In the genomic region with DNA sequence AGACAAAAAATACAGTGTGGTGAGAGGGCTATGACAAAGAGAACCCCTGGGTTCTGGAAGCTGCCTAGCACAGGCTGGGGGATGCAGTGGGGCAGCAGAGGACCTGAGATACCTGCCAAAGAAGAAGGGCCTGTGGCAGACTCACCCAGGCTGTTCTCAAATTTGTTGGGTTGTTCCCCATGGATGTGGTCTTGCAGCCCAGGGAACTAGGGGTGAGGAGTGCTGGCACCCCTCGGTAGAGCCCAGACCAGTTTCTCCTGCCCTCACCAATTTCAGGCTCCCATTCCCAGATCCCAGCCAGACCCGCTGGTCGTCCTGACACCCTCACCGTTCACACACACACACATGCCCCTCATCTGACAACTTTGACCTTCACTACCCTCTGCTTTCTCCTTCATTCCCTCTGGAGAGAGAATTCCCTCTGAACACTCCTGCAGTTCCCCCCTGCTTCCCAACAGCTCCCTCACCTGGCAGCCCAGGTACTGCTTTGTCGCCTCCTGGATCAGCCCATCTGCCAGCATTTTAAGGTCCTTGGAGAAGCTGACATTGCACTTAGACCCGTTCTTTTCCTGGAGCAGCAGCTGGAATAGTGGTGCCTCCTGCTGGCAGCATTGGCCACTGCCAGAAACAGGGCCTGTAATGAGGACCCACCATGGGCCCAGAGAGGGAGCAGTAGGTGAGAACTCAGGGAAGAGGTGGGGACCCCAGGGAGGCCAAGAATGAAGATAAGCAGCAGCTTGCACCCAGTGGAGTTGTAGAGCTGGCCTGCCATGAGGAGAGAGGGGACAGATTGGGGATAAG, we compare ENCODE assay signal across 1 cellular context.
TF ChIP-seq lines count a peak whose summit lies in the region.

No MANE protein-coding gene starts in this region.

TF ChIP-seq in HepG2, 621 proteins besides CTCF, POLR2A, EP300 and RAD21 (continued from another document and continues in another):
- TF ChIP-seq, protein P1, sequence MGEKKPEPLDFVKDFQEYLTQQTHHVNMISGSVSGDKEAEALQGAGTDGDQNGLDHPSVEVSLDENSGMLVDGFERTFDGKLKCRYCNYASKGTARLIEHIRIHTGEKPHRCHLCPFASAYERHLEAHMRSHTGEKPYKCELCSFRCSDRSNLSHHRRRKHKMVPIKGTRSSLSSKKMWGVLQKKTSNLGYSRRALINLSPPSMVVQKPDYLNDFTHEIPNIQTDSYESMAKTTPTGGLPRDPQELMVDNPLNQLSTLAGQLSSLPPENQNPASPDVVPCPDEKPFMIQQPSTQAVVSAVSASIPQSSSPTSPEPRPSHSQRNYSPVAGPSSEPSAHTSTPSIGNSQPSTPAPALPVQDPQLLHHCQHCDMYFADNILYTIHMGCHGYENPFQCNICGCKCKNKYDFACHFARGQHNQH (CRISPR knock-in tag; IDR thresholded peaks at IDR 0.05): peak; percentile 63; the same call in 1 of the 2 replicates
- TF ChIP-seq ZNF672 (CRISPR knock-in tag; IDR thresholded peaks at IDR 0.05): no peak
- TF ChIP-seq, protein P2, sequence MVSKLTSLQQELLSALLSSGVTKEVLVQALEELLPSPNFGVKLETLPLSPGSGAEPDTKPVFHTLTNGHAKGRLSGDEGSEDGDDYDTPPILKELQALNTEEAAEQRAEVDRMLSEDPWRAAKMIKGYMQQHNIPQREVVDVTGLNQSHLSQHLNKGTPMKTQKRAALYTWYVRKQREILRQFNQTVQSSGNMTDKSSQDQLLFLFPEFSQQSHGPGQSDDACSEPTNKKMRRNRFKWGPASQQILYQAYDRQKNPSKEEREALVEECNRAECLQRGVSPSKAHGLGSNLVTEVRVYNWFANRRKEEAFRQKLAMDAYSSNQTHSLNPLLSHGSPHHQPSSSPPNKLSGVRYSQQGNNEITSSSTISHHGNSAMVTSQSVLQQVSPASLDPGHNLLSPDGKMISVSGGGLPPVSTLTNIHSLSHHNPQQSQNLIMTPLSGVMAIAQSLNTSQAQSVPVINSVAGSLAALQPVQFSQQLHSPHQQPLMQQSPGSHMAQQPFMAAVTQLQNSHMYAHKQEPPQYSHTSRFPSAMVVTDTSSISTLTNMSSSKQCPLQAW (CRISPR knock-in tag; IDR thresholded peaks at IDR 0.05): peak; percentile 59; the same call in 1 of the 2 replicates
- TF ChIP-seq ZNF274 (CRISPR knock-in tag; IDR thresholded peaks at IDR 0.05): no peak
- TF ChIP-seq EED (CRISPR knock-in tag; IDR thresholded peaks at IDR 0.05): no peak
- no peak for TF ChIP-seq ZBTB7A (CRISPR knock-in tag; IDR thresholded peaks at IDR 0.05)
- TF ChIP-seq, protein P3, sequence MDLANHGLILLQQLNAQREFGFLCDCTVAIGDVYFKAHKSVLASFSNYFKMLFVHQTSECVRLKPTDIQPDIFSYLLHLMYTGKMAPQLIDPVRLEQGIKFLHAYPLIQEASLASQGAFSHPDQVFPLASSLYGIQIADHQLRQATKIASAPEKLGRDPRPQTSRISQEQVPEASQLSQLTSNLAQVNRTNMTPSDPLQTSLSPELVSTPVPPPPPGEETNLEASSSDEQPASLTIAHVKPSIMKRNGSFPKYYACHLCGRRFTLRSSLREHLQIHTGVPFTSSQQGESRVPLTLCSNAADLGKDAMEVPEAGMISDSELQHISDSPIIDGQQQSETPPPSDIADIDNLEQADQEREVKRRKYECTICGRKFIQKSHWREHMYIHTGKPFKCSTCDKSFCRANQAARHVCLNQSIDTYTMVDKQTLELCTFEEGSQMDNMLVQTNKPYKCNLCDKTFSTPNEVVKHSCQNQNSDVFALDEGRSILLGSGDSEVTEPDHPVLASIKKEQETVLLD (CRISPR knock-in tag; IDR thresholded peaks at IDR 0.05; ENCODE audit: low read depth): no peak
- no peak for TF ChIP-seq MTF1 (CRISPR knock-in tag; IDR thresholded peaks at IDR 0.05)
- TF ChIP-seq ZNF549 (CRISPR knock-in tag; IDR thresholded peaks at IDR 0.05): no peak
- no peak for TF ChIP-seq ZNF441 (CRISPR knock-in tag; IDR thresholded peaks at IDR 0.05; ENCODE audit: borderline replicate concordance)
- peak; percentile 58 for TF ChIP-seq GATAD2A (CRISPR knock-in tag; IDR thresholded peaks at IDR 0.05)
- TF ChIP-seq, protein P4, sequence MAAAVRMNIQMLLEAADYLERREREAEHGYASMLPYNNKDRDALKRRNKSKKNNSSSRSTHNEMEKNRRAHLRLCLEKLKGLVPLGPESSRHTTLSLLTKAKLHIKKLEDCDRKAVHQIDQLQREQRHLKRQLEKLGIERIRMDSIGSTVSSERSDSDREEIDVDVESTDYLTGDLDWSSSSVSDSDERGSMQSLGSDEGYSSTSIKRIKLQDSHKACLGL (CRISPR knock-in tag; IDR thresholded peaks at IDR 0.05): no peak
- no peak for TF ChIP-seq RBFOX2 (IDR thresholded peaks at IDR 0.05; ENCODE audit: low read depth, low read length)
- peak; percentile 64; the same call in 1 of the 2 replicates for TF ChIP-seq ZNF331 (CRISPR knock-in tag; IDR thresholded peaks at IDR 0.05)
- TF ChIP-seq ZNF10 (CRISPR knock-in tag; IDR thresholded peaks at IDR 0.05; ENCODE audit: borderline replicate concordance, low read depth): no peak
- TF ChIP-seq ZNF20 (CRISPR knock-in tag; IDR thresholded peaks at IDR 0.05): no peak
- TF ChIP-seq ZSCAN29 (CRISPR knock-in tag; conservative IDR thresholded peaks at IDR 0.05): no peak; the same call in 1 of the 2 replicates
- TF ChIP-seq ZNF761 (CRISPR knock-in tag; conservative IDR thresholded peaks at IDR 0.05): 0 out of 2 replicates have a peak, but pooled peaks have one; percentile 55
- TF ChIP-seq HDAC2 (CRISPR knock-in tag; IDR thresholded peaks at IDR 0.05): peak; percentile 33; the same call in 1 of the 2 replicates
- TF ChIP-seq ZNF891 (CRISPR knock-in tag; IDR thresholded peaks at IDR 0.05): 0 out of 2 replicates have a peak, but pooled peaks have one; percentile 15
- TF ChIP-seq, protein P5, sequence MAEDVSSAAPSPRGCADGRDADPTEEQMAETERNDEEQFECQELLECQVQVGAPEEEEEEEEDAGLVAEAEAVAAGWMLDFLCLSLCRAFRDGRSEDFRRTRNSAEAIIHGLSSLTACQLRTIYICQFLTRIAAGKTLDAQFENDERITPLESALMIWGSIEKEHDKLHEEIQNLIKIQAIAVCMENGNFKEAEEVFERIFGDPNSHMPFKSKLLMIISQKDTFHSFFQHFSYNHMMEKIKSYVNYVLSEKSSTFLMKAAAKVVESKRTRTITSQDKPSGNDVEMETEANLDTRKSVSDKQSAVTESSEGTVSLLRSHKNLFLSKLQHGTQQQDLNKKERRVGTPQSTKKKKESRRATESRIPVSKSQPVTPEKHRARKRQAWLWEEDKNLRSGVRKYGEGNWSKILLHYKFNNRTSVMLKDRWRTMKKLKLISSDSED (CRISPR knock-in tag; IDR thresholded peaks at IDR 0.05): no peak
- no peak for TF ChIP-seq FOXJ3 (CRISPR knock-in tag; IDR thresholded peaks at IDR 0.05; ENCODE audit: borderline replicate concordance)
- no peak for TF ChIP-seq SP140L (CRISPR knock-in tag; IDR thresholded peaks at IDR 0.05; ENCODE audit: borderline replicate concordance)
- no peak for TF ChIP-seq CHD4 (IDR thresholded peaks at IDR 0.05; ENCODE audit: borderline replicate concordance, low read length)
- no peak for TF ChIP-seq SIN3B (IDR thresholded peaks at IDR 0.05; ENCODE audit: low read length)
- TF ChIP-seq NCOA1 (CRISPR knock-in tag; IDR thresholded peaks at IDR 0.05): no peak
- TF ChIP-seq, protein P6, sequence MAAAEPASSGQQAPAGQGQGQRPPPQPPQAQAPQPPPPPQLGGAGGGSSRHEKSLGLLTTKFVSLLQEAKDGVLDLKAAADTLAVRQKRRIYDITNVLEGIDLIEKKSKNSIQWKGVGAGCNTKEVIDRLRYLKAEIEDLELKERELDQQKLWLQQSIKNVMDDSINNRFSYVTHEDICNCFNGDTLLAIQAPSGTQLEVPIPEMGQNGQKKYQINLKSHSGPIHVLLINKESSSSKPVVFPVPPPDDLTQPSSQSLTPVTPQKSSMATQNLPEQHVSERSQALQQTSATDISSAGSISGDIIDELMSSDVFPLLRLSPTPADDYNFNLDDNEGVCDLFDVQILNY (CRISPR knock-in tag; conservative IDR thresholded peaks at IDR 0.05): no peak
- TF ChIP-seq, protein P7, sequence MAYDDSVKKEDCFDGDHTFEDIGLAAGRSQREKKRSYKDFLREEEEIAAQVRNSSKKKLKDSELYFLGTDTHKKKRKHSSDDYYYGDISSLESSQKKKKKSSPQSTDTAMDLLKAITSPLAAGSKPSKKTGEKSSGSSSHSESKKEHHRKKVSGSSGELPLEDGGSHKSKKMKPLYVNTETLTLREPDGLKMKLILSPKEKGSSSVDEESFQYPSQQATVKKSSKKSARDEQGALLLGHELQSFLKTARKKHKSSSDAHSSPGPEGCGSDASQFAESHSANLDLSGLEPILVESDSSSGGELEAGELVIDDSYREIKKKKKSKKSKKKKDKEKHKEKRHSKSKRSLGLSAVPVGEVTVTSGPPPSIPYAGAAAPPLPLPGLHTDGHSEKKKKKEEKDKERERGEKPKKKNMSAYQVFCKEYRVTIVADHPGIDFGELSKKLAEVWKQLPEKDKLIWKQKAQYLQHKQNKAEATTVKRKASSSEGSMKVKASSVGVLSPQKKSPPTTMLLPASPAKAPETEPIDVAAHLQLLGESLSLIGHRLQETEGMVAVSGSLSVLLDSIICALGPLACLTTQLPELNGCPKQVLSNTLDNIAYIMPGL (CRISPR knock-in tag; IDR thresholded peaks at IDR 0.05; ENCODE audit: borderline replicate concordance in 1 of 2, low read depth in 1 of 2): peak; percentile 83 to 93
- peak; percentile 20; the same call in 1 of the 2 replicates for TF ChIP-seq YEATS2 (CRISPR knock-in tag; IDR thresholded peaks at IDR 0.05; ENCODE audit: borderline replicate concordance)
- no peak for TF ChIP-seq HOXA5 (CRISPR knock-in tag; IDR thresholded peaks at IDR 0.05)
- peak; percentile 64; the same call in 1 of the 2 replicates for TF ChIP-seq ZNF614 (CRISPR knock-in tag; IDR thresholded peaks at IDR 0.05; ENCODE audit: borderline replicate concordance)
- TF ChIP-seq, protein P8, sequence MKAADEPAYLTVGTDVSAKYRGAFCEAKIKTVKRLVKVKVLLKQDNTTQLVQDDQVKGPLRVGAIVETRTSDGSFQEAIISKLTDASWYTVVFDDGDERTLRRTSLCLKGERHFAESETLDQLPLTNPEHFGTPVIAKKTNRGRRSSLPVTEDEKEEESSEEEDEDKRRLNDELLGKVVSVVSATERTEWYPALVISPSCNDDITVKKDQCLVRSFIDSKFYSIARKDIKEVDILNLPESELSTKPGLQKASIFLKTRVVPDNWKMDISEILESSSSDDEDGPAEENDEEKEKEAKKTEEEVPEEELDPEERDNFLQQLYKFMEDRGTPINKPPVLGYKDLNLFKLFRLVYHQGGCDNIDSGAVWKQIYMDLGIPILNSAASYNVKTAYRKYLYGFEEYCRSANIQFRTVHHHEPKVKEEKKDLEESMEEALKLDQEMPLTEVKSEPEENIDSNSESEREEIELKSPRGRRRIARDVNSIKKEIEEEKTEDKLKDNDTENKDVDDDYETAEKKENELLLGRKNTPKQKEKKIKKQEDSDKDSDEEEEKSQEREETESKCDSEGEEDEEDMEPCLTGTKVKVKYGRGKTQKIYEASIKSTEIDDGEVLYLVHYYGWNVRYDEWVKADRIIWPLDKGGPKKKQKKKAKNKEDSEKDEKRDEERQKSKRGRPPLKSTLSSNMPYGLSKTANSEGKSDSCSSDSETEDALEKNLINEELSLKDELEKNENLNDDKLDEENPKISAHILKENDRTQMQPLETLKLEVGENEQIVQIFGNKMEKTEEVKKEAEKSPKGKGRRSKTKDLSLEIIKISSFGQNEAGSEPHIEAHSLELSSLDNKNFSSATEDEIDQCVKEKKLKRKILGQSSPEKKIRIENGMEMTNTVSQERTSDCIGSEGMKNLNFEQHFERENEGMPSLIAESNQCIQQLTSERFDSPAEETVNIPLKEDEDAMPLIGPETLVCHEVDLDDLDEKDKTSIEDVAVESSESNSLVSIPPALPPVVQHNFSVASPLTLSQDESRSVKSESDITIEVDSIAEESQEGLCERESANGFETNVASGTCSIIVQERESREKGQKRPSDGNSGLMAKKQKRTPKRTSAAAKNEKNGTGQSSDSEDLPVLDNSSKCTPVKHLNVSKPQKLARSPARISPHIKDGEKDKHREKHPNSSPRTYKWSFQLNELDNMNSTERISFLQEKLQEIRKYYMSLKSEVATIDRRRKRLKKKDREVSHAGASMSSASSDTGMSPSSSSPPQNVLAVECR (CRISPR knock-in tag; IDR thresholded peaks at IDR 0.05; ENCODE audit: borderline replicate concordance): peak; percentile 34; the same call in 1 of the 2 replicates
- no peak for TF ChIP-seq JDP2 (CRISPR knock-in tag; IDR thresholded peaks at IDR 0.05; ENCODE audit: borderline replicate concordance)
- peak; percentile 59; the same call in 1 of the 2 replicates for TF ChIP-seq MAFG (CRISPR knock-in tag; IDR thresholded peaks at IDR 0.05)
- TF ChIP-seq, protein P9, sequence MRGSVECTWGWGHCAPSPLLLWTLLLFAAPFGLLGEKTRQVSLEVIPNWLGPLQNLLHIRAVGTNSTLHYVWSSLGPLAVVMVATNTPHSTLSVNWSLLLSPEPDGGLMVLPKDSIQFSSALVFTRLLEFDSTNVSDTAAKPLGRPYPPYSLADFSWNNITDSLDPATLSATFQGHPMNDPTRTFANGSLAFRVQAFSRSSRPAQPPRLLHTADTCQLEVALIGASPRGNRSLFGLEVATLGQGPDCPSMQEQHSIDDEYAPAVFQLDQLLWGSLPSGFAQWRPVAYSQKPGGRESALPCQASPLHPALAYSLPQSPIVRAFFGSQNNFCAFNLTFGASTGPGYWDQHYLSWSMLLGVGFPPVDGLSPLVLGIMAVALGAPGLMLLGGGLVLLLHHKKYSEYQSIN (CRISPR knock-in tag; IDR thresholded peaks at IDR 0.05; ENCODE audit: borderline replicate concordance): no peak
- TF ChIP-seq, protein P10, sequence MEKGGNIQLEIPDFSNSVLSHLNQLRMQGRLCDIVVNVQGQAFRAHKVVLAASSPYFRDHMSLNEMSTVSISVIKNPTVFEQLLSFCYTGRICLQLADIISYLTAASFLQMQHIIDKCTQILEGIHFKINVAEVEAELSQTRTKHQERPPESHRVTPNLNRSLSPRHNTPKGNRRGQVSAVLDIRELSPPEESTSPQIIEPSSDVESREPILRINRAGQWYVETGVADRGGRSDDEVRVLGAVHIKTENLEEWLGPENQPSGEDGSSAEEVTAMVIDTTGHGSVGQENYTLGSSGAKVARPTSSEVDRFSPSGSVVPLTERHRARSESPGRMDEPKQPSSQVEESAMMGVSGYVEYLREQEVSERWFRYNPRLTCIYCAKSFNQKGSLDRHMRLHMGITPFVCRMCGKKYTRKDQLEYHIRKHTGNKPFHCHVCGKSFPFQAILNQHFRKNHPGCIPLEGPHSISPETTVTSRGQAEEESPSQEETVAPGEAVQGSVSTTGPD (CRISPR knock-in tag; IDR thresholded peaks at IDR 0.05): no peak
- TF ChIP-seq HNF4A (CRISPR knock-in tag; IDR thresholded peaks at IDR 0.05): peak; percentile 40; the same call in 1 of the 2 replicates
- TF ChIP-seq AGO2 (optimal IDR thresholded peaks at IDR 0.05; ENCODE audit: low read depth, low read length): no peak
- TF ChIP-seq PHF20 (CRISPR knock-in tag; IDR thresholded peaks at IDR 0.05): 0 out of 2 replicates have a peak, but pooled peaks have one; percentile 22
- no peak for TF ChIP-seq ZNF136 (CRISPR knock-in tag; IDR thresholded peaks at IDR 0.05; ENCODE audit: low read depth)
- peak; percentile 22 for TF ChIP-seq TEAD3 (CRISPR knock-in tag; optimal IDR thresholded peaks at IDR 0.05; ENCODE audit: borderline replicate concordance)
- TF ChIP-seq SRF (IDR thresholded peaks at IDR 0.05; ENCODE audit: low read depth, low read length): no peak
